Comparison of ENCODE assay signal across 1 cellular context in the genomic region with DNA sequence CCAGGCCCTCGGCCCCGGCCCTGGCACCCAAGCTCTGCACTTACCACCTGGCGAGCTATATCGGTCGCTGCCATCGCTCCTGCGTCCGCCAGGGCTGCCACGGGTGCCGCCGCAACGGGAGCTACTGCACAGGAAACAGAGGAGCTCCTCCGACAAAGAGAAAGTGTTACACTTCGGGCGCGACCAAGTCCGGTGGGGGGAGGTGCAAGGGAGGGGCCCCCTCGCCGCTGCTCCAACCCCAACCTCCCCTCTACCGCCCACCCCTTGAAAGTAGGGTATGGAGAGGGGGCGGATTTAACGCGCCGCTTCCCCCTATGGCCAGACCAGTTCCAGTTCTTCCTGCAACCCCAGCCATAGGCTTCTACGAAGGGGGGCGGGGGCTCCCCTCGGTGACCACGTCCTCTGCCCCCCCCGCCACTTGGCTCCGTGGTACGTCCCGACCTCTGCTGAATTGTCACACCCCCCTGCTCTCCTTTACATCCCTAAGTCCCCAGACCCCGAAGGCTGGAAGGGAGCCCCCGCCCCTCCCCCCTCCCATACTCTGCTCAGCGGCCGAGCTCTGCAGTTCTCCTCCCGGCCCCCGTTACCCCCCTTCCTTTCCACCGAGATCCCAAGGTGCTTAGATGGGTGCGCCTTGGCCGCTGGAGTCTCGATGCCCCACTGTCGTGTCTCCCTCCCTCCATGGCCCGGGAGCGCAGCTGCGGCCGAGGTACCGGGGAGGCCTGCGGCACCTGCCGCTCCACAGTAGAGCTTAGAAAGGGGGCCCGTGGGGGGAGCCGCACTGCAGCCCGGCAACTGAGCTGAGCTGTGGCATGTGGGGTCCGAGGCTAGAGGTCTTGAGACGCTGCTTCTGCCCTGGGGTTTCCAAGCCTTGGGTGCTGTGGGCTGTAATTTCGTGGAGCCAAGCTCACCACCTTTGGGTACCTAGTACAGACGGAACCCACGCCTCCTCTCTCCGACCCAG.
A peak's percentile ranks its signal among the peaks of the same experiment; 100 is the strongest.
TF ChIP-seq lines count a peak whose summit lies in the region.

Gene SEPTIN6, minus strand, starts transcription at position 137 of the 964 bp plus-strand sequence. Its CDS starts 63 bp downstream, at position 74.

TF ChIP-seq in GM12878, 131 proteins besides CTCF, POLR2A, EP300 and RAD21 (continued from another document and continues in another):
- TF ChIP-seq, protein P1, sequence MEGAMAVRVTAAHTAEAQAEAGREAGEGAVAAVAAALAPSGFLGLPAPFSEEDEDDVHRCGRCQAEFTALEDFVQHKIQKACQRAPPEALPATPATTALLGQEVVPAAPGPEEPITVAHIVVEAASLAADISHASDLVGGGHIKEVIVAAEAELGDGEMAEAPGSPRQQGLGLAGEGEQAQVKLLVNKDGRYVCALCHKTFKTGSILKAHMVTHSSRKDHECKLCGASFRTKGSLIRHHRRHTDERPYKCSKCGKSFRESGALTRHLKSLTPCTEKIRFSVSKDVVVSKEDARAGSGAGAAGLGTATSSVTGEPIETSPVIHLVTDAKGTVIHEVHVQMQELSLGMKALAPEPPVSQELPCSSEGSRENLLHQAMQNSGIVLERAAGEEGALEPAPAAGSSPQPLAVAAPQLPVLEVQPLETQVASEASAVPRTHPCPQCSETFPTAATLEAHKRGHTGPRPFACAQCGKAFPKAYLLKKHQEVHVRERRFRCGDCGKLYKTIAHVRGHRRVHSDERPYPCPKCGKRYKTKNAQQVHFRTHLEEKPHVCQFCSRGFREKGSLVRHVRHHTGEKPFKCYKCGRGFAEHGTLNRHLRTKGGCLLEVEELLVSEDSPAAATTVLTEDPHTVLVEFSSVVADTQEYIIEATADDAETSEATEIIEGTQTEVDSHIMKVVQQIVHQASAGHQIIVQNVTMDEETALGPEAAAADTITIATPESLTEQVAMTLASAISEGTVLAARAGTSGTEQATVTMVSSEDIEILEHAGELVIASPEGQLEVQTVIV (IDR thresholded peaks at IDR 0.05; ENCODE audit: borderline replicate concordance, partially characterized antibody) = peak; percentile 49
- TF ChIP-seq KAT2A (conservative IDR thresholded peaks at IDR 0.05; ENCODE audit: control insufficient read depth, low read depth, low read length) (no peak), SIX5 (IDR thresholded peaks at IDR 0.05; ENCODE audit: low read depth, low read length, severe bottlenecking) (no peak), ETV6 (conservative IDR thresholded peaks at IDR 0.05 in 1 of 2, IDR thresholded peaks at IDR 0.05 in 1 of 2; ENCODE audit: borderline replicate concordance in 1 of 2, low read depth in 1 of 2) (no peak), MYB (IDR thresholded peaks at IDR 0.05; ENCODE audit: borderline replicate concordance, low read depth, low read length) (no peak), RB1 (IDR thresholded peaks at IDR 0.05; ENCODE audit: borderline replicate concordance) (no peak), TCF7 (IDR thresholded peaks at IDR 0.05; ENCODE audit: borderline replicate concordance) (no peak), CREM (IDR thresholded peaks at IDR 0.05; ENCODE audit: low read depth) (peak; percentile 31; the same call in 1 of the 2 replicates), ZBTB40 (IDR thresholded peaks at IDR 0.05; ENCODE audit: borderline replicate concordance) (no peak), TARDBP (IDR thresholded peaks at IDR 0.05; ENCODE audit: borderline replicate concordance) (no peak), SREBF1 (IDR thresholded peaks at IDR 0.05; ENCODE audit: low read length) (peak; percentile 81), DPF2 (IDR thresholded peaks at IDR 0.05) (peak; percentile 29), FOXK2 (IDR thresholded peaks at IDR 0.05) (peak; percentile 96), ZBED1 (IDR thresholded peaks at IDR 0.05; ENCODE audit: borderline replicate concordance) (no peak), ZBTB11 (CRISPR knock-in tag; IDR thresholded peaks at IDR 0.05) (no peak), EED (IDR thresholded peaks at IDR 0.05; ENCODE audit: low read depth) (0 out of 2 replicates have a peak, but pooled peaks have one; percentile 12), CEBPB (IDR thresholded peaks at IDR 0.05; ENCODE audit: borderline replicate concordance in 1 of 2, low read depth in 2 of 2, low read length in 2 of 2) (no peak), NFIC (IDR thresholded peaks at IDR 0.05; ENCODE audit: low read depth, low read length) (no peak), LARP7 (IDR thresholded peaks at IDR 0.05) (no peak), FOS (IDR thresholded peaks at IDR 0.05; ENCODE audit: borderline replicate concordance, extremely low read depth, insufficient read length) (no peak), SUPT20H (IDR thresholded peaks at IDR 0.05; ENCODE audit: borderline replicate concordance, control insufficient read depth, low read depth, low read length) (no peak), ZNF274 (IDR thresholded peaks at IDR 0.05; ENCODE audit: insufficient read depth, insufficient read length) (no peak)
- TF ChIP-seq, protein P2, sequence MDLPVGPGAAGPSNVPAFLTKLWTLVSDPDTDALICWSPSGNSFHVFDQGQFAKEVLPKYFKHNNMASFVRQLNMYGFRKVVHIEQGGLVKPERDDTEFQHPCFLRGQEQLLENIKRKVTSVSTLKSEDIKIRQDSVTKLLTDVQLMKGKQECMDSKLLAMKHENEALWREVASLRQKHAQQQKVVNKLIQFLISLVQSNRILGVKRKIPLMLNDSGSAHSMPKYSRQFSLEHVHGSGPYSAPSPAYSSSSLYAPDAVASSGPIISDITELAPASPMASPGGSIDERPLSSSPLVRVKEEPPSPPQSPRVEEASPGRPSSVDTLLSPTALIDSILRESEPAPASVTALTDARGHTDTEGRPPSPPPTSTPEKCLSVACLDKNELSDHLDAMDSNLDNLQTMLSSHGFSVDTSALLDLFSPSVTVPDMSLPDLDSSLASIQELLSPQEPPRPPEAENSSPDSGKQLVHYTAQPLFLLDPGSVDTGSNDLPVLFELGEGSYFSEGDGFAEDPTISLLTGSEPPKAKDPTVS (IDR thresholded peaks at IDR 0.05; ENCODE audit: low read depth, low read length) = no peak
- TF ChIP-seq, protein P3, sequence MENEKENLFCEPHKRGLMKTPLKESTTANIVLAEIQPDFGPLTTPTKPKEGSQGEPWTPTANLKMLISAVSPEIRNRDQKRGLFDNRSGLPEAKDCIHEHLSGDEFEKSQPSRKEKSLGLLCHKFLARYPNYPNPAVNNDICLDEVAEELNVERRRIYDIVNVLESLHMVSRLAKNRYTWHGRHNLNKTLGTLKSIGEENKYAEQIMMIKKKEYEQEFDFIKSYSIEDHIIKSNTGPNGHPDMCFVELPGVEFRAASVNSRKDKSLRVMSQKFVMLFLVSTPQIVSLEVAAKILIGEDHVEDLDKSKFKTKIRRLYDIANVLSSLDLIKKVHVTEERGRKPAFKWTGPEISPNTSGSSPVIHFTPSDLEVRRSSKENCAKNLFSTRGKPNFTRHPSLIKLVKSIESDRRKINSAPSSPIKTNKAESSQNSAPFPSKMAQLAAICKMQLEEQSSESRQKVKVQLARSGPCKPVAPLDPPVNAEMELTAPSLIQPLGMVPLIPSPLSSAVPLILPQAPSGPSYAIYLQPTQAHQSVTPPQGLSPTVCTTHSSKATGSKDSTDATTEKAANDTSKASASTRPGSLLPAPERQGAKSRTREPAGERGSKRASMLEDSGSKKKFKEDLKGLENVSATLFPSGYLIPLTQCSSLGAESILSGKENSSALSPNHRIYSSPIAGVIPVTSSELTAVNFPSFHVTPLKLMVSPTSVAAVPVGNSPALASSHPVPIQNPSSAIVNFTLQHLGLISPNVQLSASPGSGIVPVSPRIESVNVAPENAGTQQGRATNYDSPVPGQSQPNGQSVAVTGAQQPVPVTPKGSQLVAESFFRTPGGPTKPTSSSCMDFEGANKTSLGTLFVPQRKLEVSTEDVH (IDR thresholded peaks at IDR 0.05; ENCODE audit: low read depth, partially characterized antibody) = no peak
- TF ChIP-seq, protein P4, sequence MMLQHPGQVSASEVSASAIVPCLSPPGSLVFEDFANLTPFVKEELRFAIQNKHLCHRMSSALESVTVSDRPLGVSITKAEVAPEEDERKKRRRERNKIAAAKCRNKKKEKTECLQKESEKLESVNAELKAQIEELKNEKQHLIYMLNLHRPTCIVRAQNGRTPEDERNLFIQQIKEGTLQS (IDR thresholded peaks at IDR 0.05; ENCODE audit: borderline replicate concordance, extremely low read depth, low read depth, low read length) = no peak
- TF ChIP-seq, protein P5, sequence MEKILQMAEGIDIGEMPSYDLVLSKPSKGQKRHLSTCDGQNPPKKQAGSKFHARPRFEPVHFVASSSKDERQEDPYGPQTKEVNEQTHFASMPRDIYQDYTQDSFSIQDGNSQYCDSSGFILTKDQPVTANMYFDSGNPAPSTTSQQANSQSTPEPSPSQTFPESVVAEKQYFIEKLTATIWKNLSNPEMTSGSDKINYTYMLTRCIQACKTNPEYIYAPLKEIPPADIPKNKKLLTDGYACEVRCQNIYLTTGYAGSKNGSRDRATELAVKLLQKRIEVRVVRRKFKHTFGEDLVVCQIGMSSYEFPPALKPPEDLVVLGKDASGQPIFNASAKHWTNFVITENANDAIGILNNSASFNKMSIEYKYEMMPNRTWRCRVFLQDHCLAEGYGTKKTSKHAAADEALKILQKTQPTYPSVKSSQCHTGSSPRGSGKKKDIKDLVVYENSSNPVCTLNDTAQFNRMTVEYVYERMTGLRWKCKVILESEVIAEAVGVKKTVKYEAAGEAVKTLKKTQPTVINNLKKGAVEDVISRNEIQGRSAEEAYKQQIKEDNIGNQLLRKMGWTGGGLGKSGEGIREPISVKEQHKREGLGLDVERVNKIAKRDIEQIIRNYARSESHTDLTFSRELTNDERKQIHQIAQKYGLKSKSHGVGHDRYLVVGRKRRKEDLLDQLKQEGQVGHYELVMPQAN (conservative IDR thresholded peaks at IDR 0.05) = peak; percentile 50
- TF ChIP-seq, protein P6, sequence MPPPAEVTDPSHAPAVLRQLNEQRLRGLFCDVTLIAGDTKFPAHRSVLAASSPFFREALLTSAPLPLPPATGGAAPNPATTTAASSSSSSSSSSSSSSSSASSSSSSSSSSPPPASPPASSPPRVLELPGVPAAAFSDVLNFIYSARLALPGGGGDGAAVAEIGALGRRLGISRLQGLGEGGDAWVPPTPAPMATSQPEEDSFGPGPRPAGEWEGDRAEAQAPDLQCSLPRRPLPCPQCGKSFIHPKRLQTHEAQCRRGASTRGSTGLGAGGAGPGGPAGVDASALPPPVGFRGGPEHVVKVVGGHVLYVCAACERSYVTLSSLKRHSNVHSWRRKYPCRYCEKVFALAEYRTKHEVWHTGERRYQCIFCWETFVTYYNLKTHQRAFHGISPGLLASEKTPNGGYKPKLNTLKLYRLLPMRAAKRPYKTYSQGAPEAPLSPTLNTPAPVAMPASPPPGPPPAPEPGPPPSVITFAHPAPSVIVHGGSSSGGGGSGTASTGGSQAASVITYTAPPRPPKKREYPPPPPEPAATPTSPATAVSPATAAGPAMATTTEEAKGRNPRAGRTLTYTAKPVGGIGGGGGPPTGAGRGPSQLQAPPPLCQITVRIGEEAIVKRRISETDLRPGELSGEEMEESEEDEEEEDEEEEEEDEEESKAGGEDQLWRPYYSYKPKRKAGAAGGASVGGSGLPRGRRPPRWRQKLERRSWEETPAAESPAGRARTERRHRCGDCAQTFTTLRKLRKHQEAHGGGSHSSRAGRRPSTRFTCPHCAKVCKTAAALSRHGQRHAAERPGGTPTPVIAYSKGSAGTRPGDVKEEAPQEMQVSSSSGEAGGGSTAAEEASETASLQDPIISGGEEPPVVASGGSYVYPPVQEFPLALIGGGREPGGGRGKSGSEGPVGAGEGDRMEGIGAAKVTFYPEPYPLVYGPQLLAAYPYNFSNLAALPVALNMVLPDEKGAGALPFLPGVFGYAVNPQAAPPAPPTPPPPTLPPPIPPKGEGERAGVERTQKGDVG (CRISPR knock-in tag; IDR thresholded peaks at IDR 0.05) = no peak
